In genomic region chr10:68224810-68225209, GRCh38 we compare ENCODE assay signal across 1 cellular context.
TF ChIP-seq lines count a peak whose summit lies in the region.

No MANE protein-coding gene starts in this region.

TF ChIP-seq in IMR-90, 13 proteins besides CTCF, POLR2A, EP300 and RAD21:
- TF ChIP-seq NFE2L2 (IDR thresholded peaks at IDR 0.05; ENCODE audit: low read depth, low read length) (no peak), CEBPB (IDR thresholded peaks at IDR 0.05; ENCODE audit: low read depth, low read length) (peak; percentile 66), CHD1 (IDR thresholded peaks at IDR 0.05; ENCODE audit: low read depth, low read length) (no peak), RFX5 (IDR thresholded peaks at IDR 0.05; ENCODE audit: low read depth, low read length) (no peak), MXI1 (IDR thresholded peaks at IDR 0.05; ENCODE audit: borderline replicate concordance, low read depth, low read length) (no peak), FOS (IDR thresholded peaks at IDR 0.05; ENCODE audit: low read depth, low read length) (peak; percentile 41), USF2 (IDR thresholded peaks at IDR 0.05; ENCODE audit: low read depth, low read length) (0 out of 2 replicates have a peak, but pooled peaks have one; percentile 15)
- TF ChIP-seq, protein P1, sequence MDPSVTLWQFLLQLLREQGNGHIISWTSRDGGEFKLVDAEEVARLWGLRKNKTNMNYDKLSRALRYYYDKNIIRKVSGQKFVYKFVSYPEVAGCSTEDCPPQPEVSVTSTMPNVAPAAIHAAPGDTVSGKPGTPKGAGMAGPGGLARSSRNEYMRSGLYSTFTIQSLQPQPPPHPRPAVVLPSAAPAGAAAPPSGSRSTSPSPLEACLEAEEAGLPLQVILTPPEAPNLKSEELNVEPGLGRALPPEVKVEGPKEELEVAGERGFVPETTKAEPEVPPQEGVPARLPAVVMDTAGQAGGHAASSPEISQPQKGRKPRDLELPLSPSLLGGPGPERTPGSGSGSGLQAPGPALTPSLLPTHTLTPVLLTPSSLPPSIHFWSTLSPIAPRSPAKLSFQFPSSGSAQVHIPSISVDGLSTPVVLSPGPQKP (IDR thresholded peaks at IDR 0.05; ENCODE audit: borderline replicate concordance, low read depth, low read length): no peak
